ENCODE assay signal across 1 cellular context in the genomic region with DNA sequence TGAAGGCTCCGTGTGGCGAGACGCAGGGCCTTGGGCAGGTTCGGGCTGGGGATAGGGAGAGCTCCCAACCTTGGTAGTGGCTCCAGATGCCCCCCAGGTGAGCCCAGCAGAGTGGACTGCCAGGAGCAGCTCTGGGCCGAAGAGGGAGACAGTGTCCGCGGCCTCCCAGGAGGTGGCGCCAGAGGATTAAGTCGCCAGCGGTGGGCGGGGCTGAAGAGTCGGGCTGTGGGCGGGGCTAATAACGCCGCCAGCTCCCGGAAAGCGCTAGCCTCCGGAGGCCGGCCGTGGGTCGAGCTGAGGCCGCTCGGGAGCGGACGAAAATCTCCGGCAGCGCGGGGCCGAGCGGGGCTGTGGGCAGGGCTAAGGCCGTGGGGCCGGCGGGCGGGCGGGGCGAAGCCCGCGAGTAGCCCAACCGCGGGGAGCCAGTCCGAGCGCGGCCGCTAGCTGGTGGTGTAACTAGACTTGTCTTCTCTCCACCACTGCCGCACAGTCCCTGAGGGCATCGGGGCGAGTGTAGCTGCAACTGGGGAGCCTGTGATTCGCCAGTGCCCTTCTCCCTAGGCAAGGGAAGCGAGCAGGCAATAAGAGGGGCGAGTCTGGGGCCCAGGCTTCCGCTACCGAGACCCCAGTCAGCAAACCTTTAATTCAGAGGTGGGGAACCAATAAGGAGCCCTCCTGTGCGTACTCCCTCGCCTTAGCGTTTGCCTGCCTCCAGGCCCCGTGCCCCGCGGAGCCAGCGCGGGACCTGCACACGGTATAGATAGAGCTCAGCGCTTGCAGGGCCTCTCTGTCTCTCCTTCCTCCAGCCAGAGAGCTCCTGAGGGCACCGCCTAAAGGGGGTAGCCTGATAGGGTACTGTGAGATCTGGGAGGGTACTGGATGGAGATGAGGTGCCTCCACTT.
TF ChIP-seq lines count a peak whose summit lies in the region.

No MANE protein-coding gene starts in this region.

TF ChIP-seq in neural cell, 6 proteins besides CTCF, POLR2A, EP300 and RAD21:
- TF ChIP-seq, protein P1, sequence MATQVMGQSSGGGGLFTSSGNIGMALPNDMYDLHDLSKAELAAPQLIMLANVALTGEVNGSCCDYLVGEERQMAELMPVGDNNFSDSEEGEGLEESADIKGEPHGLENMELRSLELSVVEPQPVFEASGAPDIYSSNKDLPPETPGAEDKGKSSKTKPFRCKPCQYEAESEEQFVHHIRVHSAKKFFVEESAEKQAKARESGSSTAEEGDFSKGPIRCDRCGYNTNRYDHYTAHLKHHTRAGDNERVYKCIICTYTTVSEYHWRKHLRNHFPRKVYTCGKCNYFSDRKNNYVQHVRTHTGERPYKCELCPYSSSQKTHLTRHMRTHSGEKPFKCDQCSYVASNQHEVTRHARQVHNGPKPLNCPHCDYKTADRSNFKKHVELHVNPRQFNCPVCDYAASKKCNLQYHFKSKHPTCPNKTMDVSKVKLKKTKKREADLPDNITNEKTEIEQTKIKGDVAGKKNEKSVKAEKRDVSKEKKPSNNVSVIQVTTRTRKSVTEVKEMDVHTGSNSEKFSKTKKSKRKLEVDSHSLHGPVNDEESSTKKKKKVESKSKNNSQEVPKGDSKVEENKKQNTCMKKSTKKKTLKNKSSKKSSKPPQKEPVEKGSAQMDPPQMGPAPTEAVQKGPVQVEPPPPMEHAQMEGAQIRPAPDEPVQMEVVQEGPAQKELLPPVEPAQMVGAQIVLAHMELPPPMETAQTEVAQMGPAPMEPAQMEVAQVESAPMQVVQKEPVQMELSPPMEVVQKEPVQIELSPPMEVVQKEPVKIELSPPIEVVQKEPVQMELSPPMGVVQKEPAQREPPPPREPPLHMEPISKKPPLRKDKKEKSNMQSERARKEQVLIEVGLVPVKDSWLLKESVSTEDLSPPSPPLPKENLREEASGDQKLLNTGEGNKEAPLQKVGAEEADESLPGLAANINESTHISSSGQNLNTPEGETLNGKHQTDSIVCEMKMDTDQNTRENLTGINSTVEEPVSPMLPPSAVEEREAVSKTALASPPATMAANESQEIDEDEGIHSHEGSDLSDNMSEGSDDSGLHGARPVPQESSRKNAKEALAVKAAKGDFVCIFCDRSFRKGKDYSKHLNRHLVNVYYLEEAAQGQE (IDR thresholded peaks at IDR 0.05; ENCODE audit: borderline replicate concordance) = peak; percentile 59
- TF ChIP-seq TAF1 (IDR thresholded peaks at IDR 0.05; ENCODE audit: low read depth) (peak; percentile 51), POLR2AphosphoS5 (IDR thresholded peaks at IDR 0.05) (peak; percentile 67), SMC3 (conservative IDR thresholded peaks at IDR 0.05; ENCODE audit: poor library complexity) (peak; percentile 93), EZH2 (IDR thresholded peaks at IDR 0.05; ENCODE audit: borderline replicate concordance, insufficient read depth, low read length, poor library complexity, severe bottlenecking) (no peak), MXI1 (conservative IDR thresholded peaks at IDR 0.05; ENCODE audit: poor library complexity, severe bottlenecking) (peak; percentile 69)
